ENCODE assay signal across 24 cellular contexts in genomic region chr5:180456792-180457191, GRCh38.
"Had no signal": no experiment of that assay in that cellular context is flagged by ENCODE, and none has a peak within 500 bp of the region (broad histone marks: within the 10 kb centered on the region; RNA-seq: fewer than 3 reads in every experiment).

No MANE protein-coding gene starts in this region.

- DNase-seq: Kasumi-1; MV-4-11; NCI-H1048; NCI-H1105; NCI-H1417; NCI-H1436 treated with DMSO at 0.1 percent for 48 hours; NCI-H1694; NCI-H187 treated with DMSO at 0.1 percent for 48 hours; NCI-H2081; NCI-H2107; NCI-H2227 treated with DMSO at 0.1 percent for 48 hours; NCI-H524; NCI-H526 treated with DMSO at 0.1 percent for 48 hours; NCI-H748 treated with DMSO at 0.1 percent for 48 hours; NK-92 treated with Interleukin-12 subunit alpha and Interleukin-12 subunit beta, amount 100 ng/mL, for 24 hours; PC-3; SHP77 treated with DMSO at 0.1 percent for 48 hours; SJCRH30 had no signal

- H3K27ac ChIP-seq: KMS-11, SJCRH30 had no signal

- H3K9me3 ChIP-seq: SJCRH30 had no signal

- H3K36me3 ChIP-seq: SJCRH30 had no signal

- H3K36me3 Mint-ChIP-seq: IgD-negative memory B cell had no signal

- ATAC-seq: K562, Panc1, PC-3, Right ventricle myocardium inferior, SK-N-SH treated with all-trans-retinoic acid at 6 μM for 48 hours had no signal

- H3K4me1 ChIP-seq: SJCRH30 had no signal

- H3K9ac ChIP-seq: KMS-11 had no signal

- H3K4me2 ChIP-seq: KMS-11 had no signal

- H3K27me3 ChIP-seq: SJCRH30 had no signal

- H3K27ac Mint-ChIP-seq: IgD-negative memory B cell had no signal

- H3K4me3 ChIP-seq: K562, SJCRH30 had no signal

- H3K27me3 Mint-ChIP-seq: IgD-negative memory B cell had no signal
